In genomic region chr3:13495921-13496723, GRCh38 we compare ENCODE assay signal across 8 cellular contexts. TPM values are rescaled to one million over a fixed set of nuclear protein-coding genes. Genes with fewer than 3 reads are reported as not detected.
DNase-seq lines count a peak whose midpoint lies in the region; ATAC-seq and TF ChIP-seq lines count a peak whose summit lies in the region.

No MANE protein-coding gene starts in this region.

- ATAC-seq in GM19043 (IDR thresholded peaks at IDR 0.05; ENCODE audit: low read depth, unreplicated experiment) = peak; percentile 75
- peak; percentile 86 to 87 for ATAC-seq in activated T-cell treated with anti-CD3 and anti-CD28 coated beads, Interleukin-2, amount 50 U/mL, for 72 hours (replicated peaks in 1 of 2)

- no TSS peak for BruUV-seq in PC-9 (replicated peaks; lab: Mats Ljungman, UMichigan)

- H3K27me3 ChIP-seq in PC-9 (ENCODE audit: insufficient read depth, low read depth) (no peaks in the 10 kb centered on the region), neural progenitor cell (no peaks in the 10 kb centered on the region)

- peaks cover 8% of the 10 kb centered on the region for H3K4me1 ChIP-seq in PC-9 (replicated peaks; ENCODE audit: insufficient read depth)
- H3K4me1 ChIP-seq in neural progenitor cell = peaks cover 4% of the 10 kb centered on the region

- H4K20me1 ChIP-seq in PC-9 (ENCODE audit: insufficient read depth) (no peaks in the 10 kb centered on the region), neural progenitor cell (ENCODE audit: low read depth) (no peaks in the 10 kb centered on the region)

- no peaks in the 10 kb centered on the region for H3K36me3 ChIP-seq in PC-9 (ENCODE audit: low read depth)
- H3K36me3 ChIP-seq in neural progenitor cell = no peaks in the 10 kb centered on the region

- no peaks in the 10 kb centered on the region for H3K9me2 ChIP-seq in PC-9 (ENCODE audit: insufficient read depth)

- H2AFZ ChIP-seq in PC-9 (no peak overlapping the region), neural progenitor cell (replicated peaks) (no peak overlapping the region)

- intact Hi-C loops in PC-9 (cut with micrococcal nuclease; ENCODE audit: unreplicated experiment) = loop anchor here (1.0 to 2.0 kb wide), 5 partner anchors 84 to 627 kb away; no protein-coding TSS in a partner anchor

- H3K36me3 Mint-ChIP-seq in activated T-cell treated with anti-CD3 and anti-CD28 coated beads, Interleukin-2, amount 50 U/mL, for 72 hours (ENCODE audit: insufficient read depth in 2 of 2) = no peaks in the 10 kb centered on the region
- H3K36me3 Mint-ChIP-seq in neural progenitor cell = no peaks in the 10 kb centered on the region

- POLR2A ChIA-PET in PC-9 (lab: Charles Lee; ENCODE audit: unreplicated experiment) = interaction anchor here (0.6 to 0.7 kb wide), 3 partner anchors 44 to 384 kb away, joined by 4 to 9 read pairs (median 4); no protein-coding TSS in a partner anchor

- H3K27me3 Mint-ChIP-seq in activated T-cell treated with anti-CD3 and anti-CD28 coated beads, Interleukin-2, amount 50 U/mL, for 72 hours (ENCODE audit: low read depth) = no peaks in the 10 kb centered on the region
- H3K27me3 Mint-ChIP-seq in neural progenitor cell (ENCODE audit: insufficient read depth, low read depth) = peaks cover 7% of the 10 kb centered on the region

- H3K4me3 Mint-ChIP-seq in activated T-cell treated with anti-CD3 and anti-CD28 coated beads, Interleukin-2, amount 50 U/mL, for 72 hours = no peak overlapping the region
- H3K4me3 Mint-ChIP-seq in neural progenitor cell = no peak overlapping the region

- no peak overlapping the region for H3K27ac ChIP-seq in PC-9
- no peak overlapping the region for H3K27ac ChIP-seq in neural progenitor cell

- H3K9me3 Mint-ChIP-seq in activated T-cell treated with anti-CD3 and anti-CD28 coated beads, Interleukin-2, amount 50 U/mL, for 72 hours = no peaks in the 10 kb centered on the region
- H3K9me3 Mint-ChIP-seq in neural progenitor cell = no peaks in the 10 kb centered on the region

- H3K4me1 Mint-ChIP-seq in activated T-cell treated with anti-CD3 and anti-CD28 coated beads, Interleukin-2, amount 50 U/mL, for 72 hours (ENCODE audit: low read depth) = no peaks in the 10 kb centered on the region
- peaks cover 19% of the 10 kb centered on the region for H3K4me1 Mint-ChIP-seq in neural progenitor cell

- peak; percentile 81 for DNase-seq in AG20443 (ENCODE audit: low spot score)
- DNase-seq in HS-5 (ENCODE audit: low read depth) = peak; percentile 39
- peak; percentile 56 to 78 for DNase-seq in PC-9
- DNase-seq in activated T-cell treated with anti-CD3 and anti-CD28 coated beads, Interleukin-2, amount 50 U/mL, for 72 hours = peak; percentile 65 to 74
- peak; percentile 85 for DNase-seq in fibroblast of mammary gland (ENCODE audit: low read depth)
- DNase-seq in neural progenitor cell (ENCODE audit: low spot score) = peak; percentile 91
- DNase-seq in stromal cell of bone marrow (ENCODE audit: low read depth) = peak; percentile 75

- H3F3A ChIP-seq in PC-9 (ENCODE audit: insufficient read depth, low read depth) (no peaks in the 10 kb centered on the region), neural progenitor cell (ENCODE audit: low read depth) (no peaks in the 10 kb centered on the region)

- H3K79me2 ChIP-seq in PC-9 (ENCODE audit: low read depth) = no peaks in the 10 kb centered on the region
- H3K79me2 ChIP-seq in neural progenitor cell (ENCODE audit: low read depth) = no peaks in the 10 kb centered on the region

- H3K4me2 ChIP-seq in PC-9 = no peak overlapping the region
- H3K4me2 ChIP-seq in neural progenitor cell = no peak overlapping the region

- no peak overlapping the region for H3K27ac Mint-ChIP-seq in activated T-cell treated with anti-CD3 and anti-CD28 coated beads, Interleukin-2, amount 50 U/mL, for 72 hours
- H3K27ac Mint-ChIP-seq in neural progenitor cell = peak overlapping the region; percentile 69

- TF ChIP-seq CTCF in PC-9 (conservative IDR thresholded peaks at IDR 0.05) = peak; percentile 97
- TF ChIP-seq CTCF in fibroblast of mammary gland (conservative IDR thresholded peaks at IDR 0.05; ENCODE audit: control insufficient read depth, insufficient read depth, low read depth, low read length) = peak; percentile 98
- TF ChIP-seq CTCF in neural progenitor cell (IDR thresholded peaks at IDR 0.05) = peak; percentile 91

- CTCF ChIA-PET in PC-9 (lab: Charles Lee) = interaction anchor here (0.6 to 2.0 kb wide), 9 partner anchors 11 to 404 kb away, joined by 3 to 31 read pairs (median 4); no protein-coding TSS in a partner anchor

- H3K9me3 ChIP-seq in PC-9 (ENCODE audit: insufficient read depth, low read depth) (no peaks in the 10 kb centered on the region), neural progenitor cell (ENCODE audit: low read depth) (no peaks in the 10 kb centered on the region)

- H3K9ac ChIP-seq in neural progenitor cell = no peak overlapping the region

- H3K4me3 ChIP-seq in PC-9 (no peak overlapping the region), fibroblast of mammary gland (ENCODE audit: control insufficient read depth, low read depth, low read length) (no peak overlapping the region), neural progenitor cell (no peak overlapping the region)

RNA-seq across cellular contexts. Expression of gene HDAC11, which starts 16.0 kb away (rescaled TPM):
- total RNA-seq in PC-9 (2021) = 18.4 and 24.3 TPM in 2 replicates
- total RNA-seq in activated T-cell treated with anti-CD3 and anti-CD28 coated beads, Interleukin-2, amount 50 U/mL, for 72 hours = 1 to 10 TPM; 6.2 to 8.0 TPM
- 4.8 and 12.6 TPM in 2 replicates for total RNA-seq in neural progenitor cell (ENCODE audit: low replicate concordance)

RNA-seq across cellular contexts. Expression of gene FBLN2, which starts 52.8 kb away (rescaled TPM):
- total RNA-seq in PC-9 (2021) (0.57 and 1.8 TPM in 2 replicates), neural progenitor cell (ENCODE audit: low replicate concordance) (15.0 and 15.9 TPM in 2 replicates)
- total RNA-seq in activated T-cell treated with anti-CD3 and anti-CD28 coated beads, Interleukin-2, amount 50 U/mL, for 72 hours = 1 to 10 TPM in 1 of 2 donors, under 1 TPM in 1; 0.49 to 1.1 TPM

Comparison
In these comparisons a context has a peak if more than half of its experiments do, and no peak if none do; other contexts are left out.
1. DNase-seq: peak in every context shown above with its lines; median percentile 91 in neural progenitor cell; 85 in fibroblast of mammary gland; 81 in AG20443; 75 in stromal cell of bone marrow; 70 in activated T-cell treated with anti-CD3 and anti-CD28 coated beads, Interleukin-2, amount 50 U/mL, for 72 hours; 67 in PC-9; 39 in HS-5.